In the genomic region with DNA sequence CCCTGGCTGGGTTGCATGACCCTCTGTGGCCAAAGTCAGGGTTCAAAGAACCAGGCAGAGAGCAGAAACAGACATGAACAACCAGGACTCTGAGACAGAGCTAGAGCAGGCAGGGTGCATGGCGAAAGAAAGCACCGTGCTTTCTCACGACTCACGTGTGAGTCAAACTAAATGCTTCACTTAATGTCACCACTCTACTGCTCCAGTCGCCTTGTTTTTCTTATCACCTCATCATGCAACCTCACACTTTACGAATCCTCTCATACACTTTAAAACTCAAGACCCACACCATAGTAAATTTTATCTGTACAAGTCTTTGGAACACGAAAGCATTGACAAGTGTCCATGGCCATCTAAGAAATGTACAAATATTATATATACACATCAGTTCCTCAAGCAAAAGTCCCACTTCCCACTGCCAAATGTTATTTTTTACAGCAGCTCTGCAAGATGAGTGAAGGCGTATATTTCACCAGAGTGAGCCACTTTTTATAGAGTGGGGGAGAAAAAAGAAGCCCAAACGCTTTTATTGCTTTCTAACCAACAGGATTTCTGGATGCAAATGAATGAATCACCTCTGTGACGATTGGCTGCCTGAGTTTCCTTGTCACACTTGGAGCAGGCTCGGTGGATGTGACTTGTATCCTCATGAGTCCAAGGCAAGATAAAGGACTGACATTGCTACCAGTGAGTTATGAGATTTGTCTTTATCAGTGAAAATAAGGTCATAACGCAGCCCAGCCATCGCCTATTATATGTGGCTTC, we compare ENCODE assay signal across 10 cellular contexts. TPM values are rescaled to one million over a fixed set of nuclear protein-coding genes. Genes with fewer than 3 reads are reported as not detected.
DNase-seq lines count a peak whose midpoint lies in the region; ATAC-seq, FAIRE-seq and TF ChIP-seq lines count a peak whose summit lies in the region.
"Had no signal": no experiment of that assay in that cellular context is flagged by ENCODE, and none has a peak within 500 bp of the region (broad histone marks: within the 10 kb centered on the region; RNA-seq: fewer than 3 reads in every experiment).

No MANE protein-coding gene starts in this region.

- DNase-seq in H54 (ENCODE audit: insufficient read length, low spot score) (no peak), NCI-H226 (peak; percentile 77), cardiac fibroblast (ENCODE audit: low read depth in 2 of 2) (peak; percentile 42 to 51), occipital lobe (lab: John Stamatoyannopoulos, UW) (peak; percentile 30), psoas muscle (no peak), RPMI8226 (no peak)
- DNase-seq in CD4-positive, alpha-beta memory T cell = no peak
- DNase-seq: activated effector memory CD4-positive, alpha-beta T cell treated with Interleukin-2 at 50 U/mL for 16 hours; right cardiac atrium had no signal

- H3K27ac Mint-ChIP-seq in CD4-positive, alpha-beta memory T cell = no peak overlapping the region

- FAIRE-seq in H54 (lab: Jason Lieb, UNC) = peak; percentile 48

- POLR2A ChIA-PET in CD4-positive, alpha-beta memory T cell (lab: Charles Lee; ENCODE audit: partially characterized antibody) = no interaction called here

- H3K4me1 ChIP-seq in CD4-positive, alpha-beta memory T cell (ENCODE audit: insufficient read depth, low read length) = no peaks in the 10 kb centered on the region
- H3K4me1 ChIP-seq in psoas muscle = no peaks in the 10 kb centered on the region

- no peaks in the 10 kb centered on the region for H3K9me3 ChIP-seq in CD4-positive, alpha-beta memory T cell (ENCODE audit: control insufficient read depth in 1 of 2, low read length in 2 of 2)
- no peaks in the 10 kb centered on the region for H3K9me3 ChIP-seq in psoas muscle

- no peak for TF ChIP-seq CTCF in cardiac fibroblast (IDR thresholded peaks at IDR 0.05; ENCODE audit: low read depth, low read length)
- no peak for TF ChIP-seq CTCF in psoas muscle (IDR thresholded peaks at IDR 0.05)

- H3K4me3 ChIP-seq in cardiac fibroblast (replicated peaks in 1 of 2; ENCODE audit: low read depth in 2 of 2, low read length in 2 of 2) = no peak overlapping the region
- no peak overlapping the region for H3K4me3 ChIP-seq in CD4-positive, alpha-beta memory T cell (ENCODE audit: low read length in 2 of 2)
- no peak overlapping the region for H3K4me3 ChIP-seq in psoas muscle

- peaks cover 0 to 1% (median 0%) of the 10 kb centered on the region in 4 donors for H3K4me1 Mint-ChIP-seq in CD4-positive, alpha-beta memory T cell

- intact Hi-C loops in CD4-positive, alpha-beta memory T cell (cut with micrococcal nuclease) = no loop called here
- intact Hi-C loops in psoas muscle (cut with DNase I) = loop anchor here in 1 of 2 donors (10.0 kb wide), 1 partner anchor 355 kb away; no protein-coding TSS in a partner anchor

- H3K9me3 Mint-ChIP-seq in CD4-positive, alpha-beta memory T cell = no peaks in the 10 kb centered on the region

- ATAC-seq in HG02970 (IDR thresholded peaks at IDR 0.05; ENCODE audit: low FRiP score, unreplicated experiment) = no peak
- ATAC-seq in psoas muscle = no peak

- no peaks in the 10 kb centered on the region for H3K36me3 ChIP-seq in CD4-positive, alpha-beta memory T cell (ENCODE audit: insufficient read depth, low read length)
- H3K36me3 ChIP-seq in psoas muscle (ENCODE audit: insufficient read depth in 1 of 2, low read depth in 1 of 2) = no peaks in the 10 kb centered on the region

- no peak for TF ChIP-seq POLR2A in H54 (IDR thresholded peaks at IDR 0.05; ENCODE audit: low read depth, low read length)

- WGBS in psoas muscle, 3 donors = 27 to 35% (median 34%) methylated on average over 13 of the region's 13 CpGs

- no peak overlapping the region for H3K27ac ChIP-seq in CD4-positive, alpha-beta memory T cell (ENCODE audit: low read depth, low read length)
- no peak overlapping the region for H3K27ac ChIP-seq in psoas muscle

- CTCF ChIA-PET in CD4-positive, alpha-beta memory T cell (lab: Charles Lee; ENCODE audit: partially characterized antibody) = no interaction called here

- H3K27me3 Mint-ChIP-seq in CD4-positive, alpha-beta memory T cell = peaks cover 6 to 16% of the 10 kb centered on the region in 2 donors

- no peaks in the 10 kb centered on the region for H3K36me3 Mint-ChIP-seq in CD4-positive, alpha-beta memory T cell

- no peaks in the 10 kb centered on the region for H3K27me3 ChIP-seq in CD4-positive, alpha-beta memory T cell (ENCODE audit: insufficient read depth, low read length)
- H3K27me3 ChIP-seq in psoas muscle (ENCODE audit: insufficient read depth in 3 of 3, low read length in 2 of 3) = peaks cover 0 to 12% (median 2%) of the 10 kb centered on the region in 3 donors

- peak overlapping the region in 1 of 8 donors; percentile 9 for H3K4me3 Mint-ChIP-seq in CD4-positive, alpha-beta memory T cell

RNA-seq across cellular contexts. Expression of gene MEGF11, which starts 16.0 kb away (rescaled TPM):
- total RNA-seq in occipital lobe (0.78 TPM), psoas muscle (not detected)
- total RNA-seq in CD4-positive, alpha-beta memory T cell = not detected
- under 1 TPM in 1 of 2 donors, not detected in 1; 0.69 TPM for polyA plus RNA-seq in CD4-positive, alpha-beta memory T cell
- polyA plus RNA-seq in psoas muscle = under 1 TPM in 2 of 3 donors, not detected in 1; 0.04 to 0.05 TPM

RNA-seq across cellular contexts. Expression of gene DIS3L, which starts 23.9 kb away (rescaled TPM):
- total RNA-seq in occipital lobe = 32.1 TPM
- total RNA-seq in CD4-positive, alpha-beta memory T cell = 10 to 100 TPM; 36.8 to 40.3 TPM
- 10 to 100 TPM; 32.4 to 35.6 TPM for polyA plus RNA-seq in CD4-positive, alpha-beta memory T cell
- 10 to 100 TPM; 27.8 to 38.7 (median 34.9) TPM for total RNA-seq in psoas muscle
- 10 to 100 TPM; 11.0 to 41.5 (median 21.8) TPM for polyA plus RNA-seq in psoas muscle

Comparison
In these comparisons a context has a peak if more than half of its experiments do, and no peak if none do; other contexts are left out.
1. DNase-seq: peak in NCI-H226 (single experiment), cardiac fibroblast (2 of 2) and occipital lobe (single experiment); none in H54 (single experiment), CD4-positive, alpha-beta memory T cell (0 of 5), psoas muscle (0 of 2) and RPMI8226 (single experiment).